In genomic region chr10:5692476-5693358, GRCh38 we compare ENCODE assay signal across 9 cellular contexts. TPM values are rescaled to one million over a fixed set of nuclear protein-coding genes. Genes with fewer than 3 reads are reported as not detected.
A peak's percentile ranks its signal among the peaks of the same experiment; 100 is the strongest.
DNase-seq lines count a peak whose midpoint lies in the region; TF ChIP-seq lines count a peak whose summit lies in the region.
"Had no signal": no experiment of that assay in that cellular context is flagged by ENCODE, and none has a peak within 500 bp of the region (broad histone marks: within the 10 kb centered on the region; RNA-seq: fewer than 3 reads in every experiment).

No MANE protein-coding gene starts in this region.

- H3K9ac ChIP-seq in OCI-LY3 (ENCODE audit: low read length) = peak overlapping the region; percentile 20; the same call in 1 of the 2 replicates

- no peak overlapping the region for H2AFZ ChIP-seq in OCI-LY3 (ENCODE audit: low read depth, low read length)

- peaks cover 100% of the 10 kb centered on the region for H3K79me2 ChIP-seq in OCI-LY3 (ENCODE audit: low read length)

- H3K4me1 ChIP-seq in OCI-LY3 (ENCODE audit: low read length) = peaks cover 30% of the 10 kb centered on the region
- H3K4me1 ChIP-seq: SJSA1 had no signal

- peak overlapping the region; percentile 68 for H3K4me3 ChIP-seq in OCI-LY3 (ENCODE audit: low read length)
- H3K4me3 ChIP-seq: SJSA1 had no signal

- no peaks in the 10 kb centered on the region for H3K27me3 ChIP-seq in OCI-LY3 (ENCODE audit: low read depth, low read length)
- H3K27me3 ChIP-seq: SJSA1 had no signal

- no peaks in the 10 kb centered on the region for H3K36me3 Mint-ChIP-seq in type B pancreatic cell

- peaks cover 53% of the 10 kb centered on the region for H4K20me1 ChIP-seq in OCI-LY3 (ENCODE audit: insufficient read depth, low read length)

- no peaks in the 10 kb centered on the region for H3K36me3 ChIP-seq in OCI-LY3 (replicated peaks; ENCODE audit: low read depth, low read length)
- H3K36me3 ChIP-seq: SJSA1 had no signal

- DNase-seq in GM10248 (ENCODE audit: extremely low spot score) = peak; percentile 74
- peak; percentile 60 for DNase-seq in HEK293T (ENCODE audit: extremely low spot score)
- peak; percentile 64 for DNase-seq in activated naive CD4-positive, alpha-beta T cell treated with anti-CD3 and anti-CD28 coated beads, Interleukin-2, amount 50 U/mL, for 16 hours
- peak; percentile 78 for DNase-seq in cardiac septum (ENCODE audit: low spot score)
- DNase-seq in posterior cingulate gyrus = peak in 9 of 10 donors; percentile 13 to 91 (median 40)
- DNase-seq in type B pancreatic cell (ENCODE audit: extremely low spot score, unreplicated experiment) = peak; percentile 78
- DNase-seq in T1000 (lab: John Stamatoyannopoulos, UW) = no peak

- H3K4me2 ChIP-seq in OCI-LY3 (ENCODE audit: low read length) = peak overlapping the region; percentile 67

- POLR2A ChIA-PET in GM10248 (lab: Yijun Ruan, JAX) = interaction anchor here (1.2 kb wide), 1 partner anchor 510 kb away, joined by 4 read pairs; the partner anchor contains the start of gene PFKFB3
- POLR2A ChIA-PET in HEK293T (lab: Yijun Ruan, JAX) = interaction anchor here (1.3 to 1.5 kb wide), 3 partner anchors 11 to 70 kb away, joined by 3 to 5 read pairs (median 3); no protein-coding TSS in a partner anchor

- H3K27ac Mint-ChIP-seq in type B pancreatic cell = peak overlapping the region; percentile 87

- intact Hi-C loops in cardiac septum (cut with DNase I) = no loop called here
- intact Hi-C loops in posterior cingulate gyrus (cut with DNase I) = no loop called here

- H3K27ac ChIP-seq in OCI-LY3 (ENCODE audit: low read length) = no peak overlapping the region
- H3K27ac ChIP-seq: SJSA1 had no signal

- H3K4me3 Mint-ChIP-seq in type B pancreatic cell = peak overlapping the region; percentile 86

- H3K9me3 Mint-ChIP-seq in type B pancreatic cell = no peaks in the 10 kb centered on the region

- TF ChIP-seq CTCF in GM10248 (IDR thresholded peaks at IDR 0.05; ENCODE audit: control extremely low read depth, extremely low read depth, low read depth, missing control alignments) (no peak), OCI-LY3 (IDR thresholded peaks at IDR 0.05; ENCODE audit: low read depth, low read length) (no peak), type B pancreatic cell (conservative IDR thresholded peaks at IDR 0.05) (no peak)

- CTCF ChIA-PET in GM10248 (lab: Yijun Ruan, JAX) = interaction anchor here (1.0 to 1.6 kb wide), 6 partner anchors 8 to 197 kb away, joined by 3 to 5 read pairs (median 3); partner anchors contain the start of genes ANKRD16, FBH1 and TASOR2
- CTCF ChIA-PET in HEK293T (lab: Yijun Ruan, JAX) = interaction anchor here (0.6 to 0.7 kb wide), 2 partner anchors 9 to 15 kb away, joined by 3 read pairs; no protein-coding TSS in a partner anchor

- no peaks in the 10 kb centered on the region for H3K27me3 Mint-ChIP-seq in type B pancreatic cell

- H3K9me3 ChIP-seq in OCI-LY3 (ENCODE audit: insufficient read depth, low read length) = no peaks in the 10 kb centered on the region
- H3K9me3 ChIP-seq: SJSA1 had no signal

- peaks cover 29% of the 10 kb centered on the region for H3K4me1 Mint-ChIP-seq in type B pancreatic cell (ENCODE audit: unreplicated experiment)

TF ChIP-seq in HEK293T, 16 proteins besides CTCF, POLR2A, EP300 and RAD21:
- TF ChIP-seq FOXM1 (IDR thresholded peaks at IDR 0.05; ENCODE audit: borderline replicate concordance) (peak; percentile 68; the same call in 1 of the 2 replicates), SP1 (IDR thresholded peaks at IDR 0.05) (no peak), L3MBTL2 (conservative IDR thresholded peaks at IDR 0.05) (peak; percentile 38; the same call in 1 of the 2 replicates)
TF ChIP-seq in HEK293T: peak in this region for 2.

RNA-seq across cellular contexts. Expression of gene TASOR2, which starts 8.1 kb away (rescaled TPM):
- total RNA-seq in cardiac septum (38.8 TPM), type B pancreatic cell (ENCODE audit: low replicate concordance) (64.1 and 70.1 TPM in 2 replicates)

RNA-seq across cellular contexts. Expression of gene ASB13, which starts 26.3 kb away (rescaled TPM):
- total RNA-seq in cardiac septum (10.2 TPM), type B pancreatic cell (ENCODE audit: low replicate concordance) (13.9 and 28.2 TPM in 2 replicates)
